ENCODE assay signal across 1 cellular context in genomic region chr5:51389582-51390463, GRCh38.
TF ChIP-seq lines count a peak whose summit lies in the region.

No MANE protein-coding gene starts in this region.

TF ChIP-seq in SK-N-SH treated with all-trans-retinoic acid at 6 μM for 48 hours, 23 proteins besides CTCF, POLR2A, EP300 and RAD21 (continued from another document):
- TF ChIP-seq TSHZ2 (CRISPR knock-in tag; IDR thresholded peaks at IDR 0.05) (no peak), ZC3H10 (CRISPR knock-in tag; IDR thresholded peaks at IDR 0.05) (no peak), ZNF70 (CRISPR knock-in tag; IDR thresholded peaks at IDR 0.05) (no peak), GLIS3 (CRISPR knock-in tag; IDR thresholded peaks at IDR 0.05) (no peak), PATZ1 (CRISPR knock-in tag; IDR thresholded peaks at IDR 0.05; ENCODE audit: borderline replicate concordance) (no peak), PPARA (CRISPR knock-in tag; IDR thresholded peaks at IDR 0.05; ENCODE audit: borderline replicate concordance) (no peak), TCF4 (CRISPR knock-in tag; IDR thresholded peaks at IDR 0.05; ENCODE audit: borderline replicate concordance) (no peak), BACH2 (CRISPR knock-in tag; IDR thresholded peaks at IDR 0.05; ENCODE audit: borderline replicate concordance) (no peak), ZNF565 (CRISPR knock-in tag; conservative IDR thresholded peaks at IDR 0.05; ENCODE audit: low read depth) (no peak), RARB (CRISPR knock-in tag; IDR thresholded peaks at IDR 0.05) (no peak), TOX (CRISPR knock-in tag; IDR thresholded peaks at IDR 0.05; ENCODE audit: borderline replicate concordance) (no peak)
